ENCODE assay signal across 19 cellular contexts in genomic region chr2:229882583-229882982, GRCh38. TPM values are rescaled to one million over a fixed set of nuclear protein-coding genes. Genes with fewer than 3 reads are reported as not detected.
DNase-seq lines count a peak whose midpoint lies in the region; ATAC-seq and TF ChIP-seq lines count a peak whose summit lies in the region.
"Had no signal": no experiment of that assay in that cellular context is flagged by ENCODE, and none has a peak within 500 bp of the region (broad histone marks: within the 10 kb centered on the region; RNA-seq: fewer than 3 reads in every experiment).

No MANE protein-coding gene starts in this region.

- CTCF ChIA-PET in activated CD4-positive, alpha-beta T cell treated with anti-CD3 and anti-CD28 coated beads for 36 hours (lab: Charles Lee) = interaction anchor here (0.9 kb wide), 1 partner anchor 55 kb away, joined by 3 read pairs; no protein-coding TSS in a partner anchor
- CTCF ChIA-PET in HEK293 (lab: Yijun Ruan, JAX) = no interaction called here
- CTCF ChIA-PET in naive thymus-derived CD4-positive, alpha-beta T cell (lab: Charles Lee) = no interaction called here

- no peaks in the 10 kb centered on the region for H3K9me3 Mint-ChIP-seq in activated CD4-positive, alpha-beta T cell treated with anti-CD3 and anti-CD28 coated beads for 36 hours (ENCODE audit: low read depth)
- no peaks in the 10 kb centered on the region for H3K9me3 Mint-ChIP-seq in effector memory CD8-positive, alpha-beta T cell
- H3K9me3 Mint-ChIP-seq in naive thymus-derived CD4-positive, alpha-beta T cell = peaks cover 0 to 2% (median 0%) of the 10 kb centered on the region in 11 donors
- H3K9me3 Mint-ChIP-seq: HFFc6 had no signal

- no peaks in the 10 kb centered on the region for H3K9me3 ChIP-seq in HEK293 (ENCODE audit: control insufficient read depth, insufficient read depth, low read depth, low read length)
- H3K9me3 ChIP-seq in naive thymus-derived CD4-positive, alpha-beta T cell (ENCODE audit: control insufficient read depth in 2 of 3, low read length in 3 of 3) = no peaks in the 10 kb centered on the region
- H3K9me3 ChIP-seq: SK-N-SH had no signal

- no peak overlapping the region for H3K27ac Mint-ChIP-seq in activated CD4-positive, alpha-beta T cell treated with anti-CD3 and anti-CD28 coated beads for 36 hours
- H3K27ac Mint-ChIP-seq in effector memory CD8-positive, alpha-beta T cell = peak overlapping the region; percentile 35 to 84
- H3K27ac Mint-ChIP-seq in naive thymus-derived CD4-positive, alpha-beta T cell = peak overlapping the region in 7 of 9 donors; percentile 11 to 85 (median 56)
- H3K27ac Mint-ChIP-seq: HFFc6 had no signal

- H3K4me3 ChIP-seq in HEK293 (ENCODE audit: low read depth, low read length) = no peak overlapping the region
- H3K4me3 ChIP-seq in naive thymus-derived CD4-positive, alpha-beta T cell (ENCODE audit: low read length) = no peak overlapping the region

- peaks cover 42% of the 10 kb centered on the region for H3K4me1 Mint-ChIP-seq in activated CD4-positive, alpha-beta T cell treated with anti-CD3 and anti-CD28 coated beads for 36 hours
- peaks cover 24 to 31% of the 10 kb centered on the region in 2 donors for H3K4me1 Mint-ChIP-seq in effector memory CD8-positive, alpha-beta T cell (ENCODE audit: low read depth in 2 of 2)
- H3K4me1 Mint-ChIP-seq in naive thymus-derived CD4-positive, alpha-beta T cell = peaks cover 6 to 56% (median 50%) of the 10 kb centered on the region in 7 donors

- H3K27me3 ChIP-seq in naive thymus-derived CD4-positive, alpha-beta T cell (ENCODE audit: control insufficient read depth in 2 of 2, insufficient read depth in 2 of 2, low read length in 2 of 2) = no peaks in the 10 kb centered on the region

- H3K4me3 Mint-ChIP-seq in activated CD4-positive, alpha-beta T cell treated with anti-CD3 and anti-CD28 coated beads for 36 hours = no peak overlapping the region
- H3K4me3 Mint-ChIP-seq in effector memory CD8-positive, alpha-beta T cell = no peak overlapping the region
- no peak overlapping the region for H3K4me3 Mint-ChIP-seq in naive thymus-derived CD4-positive, alpha-beta T cell
- H3K4me3 Mint-ChIP-seq: HFFc6 had no signal

- H3K27me3 Mint-ChIP-seq in activated CD4-positive, alpha-beta T cell treated with anti-CD3 and anti-CD28 coated beads for 36 hours = no peaks in the 10 kb centered on the region
- no peaks in the 10 kb centered on the region for H3K27me3 Mint-ChIP-seq in effector memory CD8-positive, alpha-beta T cell
- H3K27me3 Mint-ChIP-seq in naive thymus-derived CD4-positive, alpha-beta T cell = no peaks in the 10 kb centered on the region

- H3K4me1 ChIP-seq in HEK293 (ENCODE audit: control insufficient read depth, insufficient read depth, low read length) = 0 out of 2 replicates have a peak, but pooled peaks cover 2% of the 10 kb centered on the region
- H3K4me1 ChIP-seq in naive thymus-derived CD4-positive, alpha-beta T cell (ENCODE audit: control insufficient read depth in 2 of 2, insufficient read depth in 2 of 2, low read length in 2 of 2) = no peaks in the 10 kb centered on the region

- TF ChIP-seq CTCF in HEK293 (tag by site-specific recombination; IDR thresholded peaks at IDR 0.05) = no peak

- H3K27ac ChIP-seq in HEK293 (ENCODE audit: extremely low read depth, low read depth, low read length) = no peak overlapping the region
- H3K27ac ChIP-seq in naive thymus-derived CD4-positive, alpha-beta T cell (ENCODE audit: low read depth, low read length) = no peak overlapping the region

- peaks cover 14 to 27% of the 10 kb centered on the region in 2 experiments for H3K36me3 ChIP-seq in HEK293 (ENCODE audit: control insufficient read depth in 2 of 2, insufficient read depth in 1 of 2, low read length in 2 of 2)
- peaks cover 0 to 28% (median 6%) of the 10 kb centered on the region in 3 experiments for H3K36me3 ChIP-seq in naive thymus-derived CD4-positive, alpha-beta T cell (ENCODE audit: control insufficient read depth in 2 of 3, insufficient read depth in 3 of 3, low read length in 3 of 3)

- intact Hi-C loops in activated CD4-positive, alpha-beta T cell treated with anti-CD3 and anti-CD28 coated beads for 36 hours (cut with DNase I, micrococcal nuclease) = no loop called here
- intact Hi-C loops in naive thymus-derived CD4-positive, alpha-beta T cell (cut with micrococcal nuclease) = no loop called here

- POLR2A ChIA-PET in activated CD4-positive, alpha-beta T cell treated with anti-CD3 and anti-CD28 coated beads for 36 hours (lab: Charles Lee) = no interaction called here
- POLR2A ChIA-PET in HEK293 (lab: Yijun Ruan, JAX) = no interaction called here
- POLR2A ChIA-PET in naive thymus-derived CD4-positive, alpha-beta T cell (lab: Charles Lee) = no interaction called here

- peaks cover 20% of the 10 kb centered on the region for H3K36me3 Mint-ChIP-seq in activated CD4-positive, alpha-beta T cell treated with anti-CD3 and anti-CD28 coated beads for 36 hours (ENCODE audit: low read depth)
- peaks cover 25% of the 10 kb centered on the region for H3K36me3 Mint-ChIP-seq in effector memory CD8-positive, alpha-beta T cell (ENCODE audit: insufficient read depth)
- peaks cover 5 to 25% (median 12%) of the 10 kb centered on the region in 5 donors for H3K36me3 Mint-ChIP-seq in naive thymus-derived CD4-positive, alpha-beta T cell

- no peak for DNase-seq in activated CD4-positive, alpha-beta T cell treated with anti-CD3 and anti-CD28 coated beads for 36 hours
- no peak for DNase-seq in activated CD4-positive, alpha-beta T cell treated with anti-CD3 and anti-CD28 coated beads for 1 hour
- no peak for DNase-seq in effector memory CD8-positive, alpha-beta T cell
- no peak for DNase-seq in naive thymus-derived CD4-positive, alpha-beta T cell
- DNase-seq in GM03348 (ENCODE audit: low spot score) (no peak), NCI-H1436 treated with DMSO at 0.1 percent for 48 hours (lab: John Stamatoyannopoulos, UW) (no peak)
- DNase-seq: 8988T, GOT3, HFFc6, IMR-90, Kasumi-1, MM.1S, NCI-H1092 treated with DMSO at 0.1 percent for 48 hours, NCI-H187, NCI-H526 treated with DMSO at 0.1 percent for 48 hours, SHP77, SK-N-SH had no signal

- peak; percentile 19 for ATAC-seq in activated CD4-positive, alpha-beta T cell treated with anti-CD3 and anti-CD28 coated beads for 36 hours
- no peak for ATAC-seq in effector memory CD8-positive, alpha-beta T cell (replicated peaks)
- ATAC-seq in naive thymus-derived CD4-positive, alpha-beta T cell = no peak
- no peak for ATAC-seq in GM19452 (IDR thresholded peaks at IDR 0.05; ENCODE audit: unreplicated experiment)

TF ChIP-seq in HEK293, 187 proteins besides CTCF, POLR2A, EP300 and RAD21:
- TF ChIP-seq REST (tag by site-specific recombination; IDR thresholded peaks at IDR 0.05) (no peak), ZNF488 (tag by site-specific recombination; IDR thresholded peaks at IDR 0.05) (no peak), ZNF521 (tag by site-specific recombination; IDR thresholded peaks at IDR 0.05) (no peak), ZNF354C (tag by site-specific recombination; IDR thresholded peaks at IDR 0.05; ENCODE audit: borderline replicate concordance, low read depth) (no peak), HOXA7 (CRISPR knock-in tag; IDR thresholded peaks at IDR 0.05; ENCODE audit: borderline replicate concordance) (no peak), EGR2 (tag by site-specific recombination; IDR thresholded peaks at IDR 0.05; ENCODE audit: low read depth) (peak; percentile 17; the same call in 1 of the 2 replicates), ZFHX2 (tag by site-specific recombination; conservative IDR thresholded peaks at IDR 0.05) (0 out of 2 replicates have a peak, but pooled peaks have one; percentile 9), SP7 (tag by site-specific recombination; IDR thresholded peaks at IDR 0.05) (no peak)

RNA-seq across cellular contexts. Expression of gene TRIP12, which starts 39.2 kb away (rescaled TPM):
- total RNA-seq in activated CD4-positive, alpha-beta T cell treated with anti-CD3 and anti-CD28 coated beads for 36 hours = 100 to 1,000 TPM; 231 to 382 TPM
- 100 to 1,000 TPM; 184 to 247 (median 231) TPM for total RNA-seq in naive thymus-derived CD4-positive, alpha-beta T cell
- polyA plus RNA-seq in naive thymus-derived CD4-positive, alpha-beta T cell = 10 to 100 TPM; 34.8 to 60.2 TPM

RNA-seq across cellular contexts. Expression of gene FBXO36, which starts 39.7 kb away (rescaled TPM):
- 1 to 10 TPM; 1.5 to 2.0 TPM for total RNA-seq in activated CD4-positive, alpha-beta T cell treated with anti-CD3 and anti-CD28 coated beads for 36 hours
- total RNA-seq in naive thymus-derived CD4-positive, alpha-beta T cell = 1 to 10 TPM in 3 of 5 experiments, under 1 TPM in 2; 0.51 to 1.8 (median 1.2) TPM
- 1 to 10 TPM; 1.2 TPM for polyA plus RNA-seq in naive thymus-derived CD4-positive, alpha-beta T cell
